Comparison of ENCODE assay signal across 1 cellular context in the genomic region with DNA sequence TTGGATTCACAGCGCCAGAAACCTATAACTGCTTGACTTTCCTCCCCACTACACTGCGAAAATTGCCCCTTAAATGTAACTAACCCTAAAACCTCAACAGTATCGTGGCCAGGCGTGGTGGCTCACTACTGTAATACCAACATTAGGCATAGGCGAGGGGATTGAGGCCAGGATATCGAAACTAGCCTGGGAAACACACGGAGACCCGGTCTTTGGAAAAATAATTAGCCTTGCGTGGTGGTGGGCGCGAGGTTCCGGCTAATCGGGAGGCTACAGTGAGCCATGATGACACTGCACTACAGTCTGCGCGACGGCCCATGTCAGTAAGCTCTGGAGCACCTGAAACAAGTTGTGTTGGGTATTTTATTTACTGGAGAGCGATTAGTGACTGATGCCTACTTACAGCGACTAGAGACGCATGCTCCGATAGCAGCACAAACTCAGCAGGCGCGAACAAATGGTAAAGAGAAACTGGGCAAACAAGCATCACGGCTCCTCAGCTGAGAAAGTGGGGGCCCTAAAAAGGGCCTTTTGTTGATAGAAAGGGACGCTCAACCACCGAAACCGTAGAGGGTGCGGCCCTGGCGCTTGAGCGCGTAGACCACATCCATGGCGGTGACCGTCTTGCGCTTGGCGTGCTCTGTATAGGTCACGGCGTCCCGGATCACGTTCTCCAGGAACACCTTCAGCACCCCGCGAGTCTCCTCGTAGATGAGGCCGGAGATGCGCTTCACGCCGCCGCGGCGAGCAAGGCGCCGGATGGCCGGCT.
TF ChIP-seq lines count a peak whose summit lies in the region.

No MANE protein-coding gene starts in this region.

TF ChIP-seq in WTC11, 78 proteins besides CTCF, POLR2A, EP300 and RAD21 (continued from another document):
- TF ChIP-seq, protein P1, sequence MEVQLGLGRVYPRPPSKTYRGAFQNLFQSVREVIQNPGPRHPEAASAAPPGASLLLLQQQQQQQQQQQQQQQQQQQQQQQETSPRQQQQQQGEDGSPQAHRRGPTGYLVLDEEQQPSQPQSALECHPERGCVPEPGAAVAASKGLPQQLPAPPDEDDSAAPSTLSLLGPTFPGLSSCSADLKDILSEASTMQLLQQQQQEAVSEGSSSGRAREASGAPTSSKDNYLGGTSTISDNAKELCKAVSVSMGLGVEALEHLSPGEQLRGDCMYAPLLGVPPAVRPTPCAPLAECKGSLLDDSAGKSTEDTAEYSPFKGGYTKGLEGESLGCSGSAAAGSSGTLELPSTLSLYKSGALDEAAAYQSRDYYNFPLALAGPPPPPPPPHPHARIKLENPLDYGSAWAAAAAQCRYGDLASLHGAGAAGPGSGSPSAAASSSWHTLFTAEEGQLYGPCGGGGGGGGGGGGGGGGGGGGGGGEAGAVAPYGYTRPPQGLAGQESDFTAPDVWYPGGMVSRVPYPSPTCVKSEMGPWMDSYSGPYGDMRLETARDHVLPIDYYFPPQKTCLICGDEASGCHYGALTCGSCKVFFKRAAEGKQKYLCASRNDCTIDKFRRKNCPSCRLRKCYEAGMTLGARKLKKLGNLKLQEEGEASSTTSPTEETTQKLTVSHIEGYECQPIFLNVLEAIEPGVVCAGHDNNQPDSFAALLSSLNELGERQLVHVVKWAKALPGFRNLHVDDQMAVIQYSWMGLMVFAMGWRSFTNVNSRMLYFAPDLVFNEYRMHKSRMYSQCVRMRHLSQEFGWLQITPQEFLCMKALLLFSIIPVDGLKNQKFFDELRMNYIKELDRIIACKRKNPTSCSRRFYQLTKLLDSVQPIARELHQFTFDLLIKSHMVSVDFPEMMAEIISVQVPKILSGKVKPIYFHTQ (CRISPR knock-in tag; IDR thresholded peaks at IDR 0.05): peak; percentile 97
- TF ChIP-seq, protein P2, sequence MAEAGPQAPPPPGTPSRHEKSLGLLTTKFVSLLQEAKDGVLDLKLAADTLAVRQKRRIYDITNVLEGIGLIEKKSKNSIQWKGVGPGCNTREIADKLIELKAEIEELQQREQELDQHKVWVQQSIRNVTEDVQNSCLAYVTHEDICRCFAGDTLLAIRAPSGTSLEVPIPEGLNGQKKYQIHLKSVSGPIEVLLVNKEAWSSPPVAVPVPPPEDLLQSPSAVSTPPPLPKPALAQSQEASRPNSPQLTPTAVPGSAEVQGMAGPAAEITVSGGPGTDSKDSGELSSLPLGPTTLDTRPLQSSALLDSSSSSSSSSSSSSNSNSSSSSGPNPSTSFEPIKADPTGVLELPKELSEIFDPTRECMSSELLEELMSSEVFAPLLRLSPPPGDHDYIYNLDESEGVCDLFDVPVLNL (CRISPR knock-in tag; IDR thresholded peaks at IDR 0.05; ENCODE audit: borderline replicate concordance, low read depth): peak; percentile 63; the same call in 1 of the 2 replicates
- TF ChIP-seq PRRX2 (CRISPR knock-in tag; IDR thresholded peaks at IDR 0.05): peak; percentile 93
- TF ChIP-seq, protein P3, sequence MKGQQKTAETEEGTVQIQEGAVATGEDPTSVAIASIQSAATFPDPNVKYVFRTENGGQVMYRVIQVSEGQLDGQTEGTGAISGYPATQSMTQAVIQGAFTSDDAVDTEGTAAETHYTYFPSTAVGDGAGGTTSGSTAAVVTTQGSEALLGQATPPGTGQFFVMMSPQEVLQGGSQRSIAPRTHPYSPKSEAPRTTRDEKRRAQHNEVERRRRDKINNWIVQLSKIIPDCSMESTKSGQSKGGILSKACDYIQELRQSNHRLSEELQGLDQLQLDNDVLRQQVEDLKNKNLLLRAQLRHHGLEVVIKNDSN (CRISPR knock-in tag; IDR thresholded peaks at IDR 0.05): peak; percentile 49; the same call in 1 of the 2 replicates
- TF ChIP-seq, protein P4, sequence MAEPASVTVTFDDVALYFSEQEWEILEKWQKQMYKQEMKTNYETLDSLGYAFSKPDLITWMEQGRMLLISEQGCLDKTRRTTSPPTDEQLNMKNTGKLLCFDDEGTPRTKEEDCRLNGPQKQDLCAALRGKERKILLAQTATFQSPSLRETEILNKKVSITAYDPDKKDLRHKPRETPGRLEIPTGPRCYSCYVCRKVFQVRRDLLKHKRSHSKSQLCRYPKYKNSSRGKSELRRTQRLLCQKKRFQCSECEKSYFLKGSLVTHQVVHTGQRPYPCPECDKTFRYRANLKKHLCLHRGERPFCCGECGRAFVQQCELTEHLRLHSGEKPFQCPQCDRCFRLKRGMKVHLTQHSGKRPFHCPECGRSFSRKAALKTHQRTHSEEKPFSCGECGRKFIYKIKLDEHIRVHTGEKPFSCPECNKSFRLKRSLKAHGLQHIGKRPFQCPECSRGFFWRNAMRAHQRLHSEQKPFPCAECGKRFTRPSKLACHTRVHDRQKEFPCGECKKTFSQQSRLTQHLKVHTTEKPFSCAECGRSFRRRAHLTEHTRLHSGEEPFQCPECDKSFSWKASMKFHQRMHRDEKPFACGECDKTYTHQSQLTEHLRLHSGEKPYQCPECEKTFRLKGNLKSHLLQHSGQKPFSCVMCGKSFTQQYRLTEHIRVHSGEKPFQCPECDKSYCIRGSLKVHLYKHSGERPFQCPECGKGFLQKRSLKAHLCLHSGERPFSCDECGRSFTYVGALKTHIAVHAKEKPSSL (CRISPR knock-in tag; conservative IDR thresholded peaks at IDR 0.05): peak; percentile 94; the same call in 1 of the 2 replicates
- TF ChIP-seq, protein P5, sequence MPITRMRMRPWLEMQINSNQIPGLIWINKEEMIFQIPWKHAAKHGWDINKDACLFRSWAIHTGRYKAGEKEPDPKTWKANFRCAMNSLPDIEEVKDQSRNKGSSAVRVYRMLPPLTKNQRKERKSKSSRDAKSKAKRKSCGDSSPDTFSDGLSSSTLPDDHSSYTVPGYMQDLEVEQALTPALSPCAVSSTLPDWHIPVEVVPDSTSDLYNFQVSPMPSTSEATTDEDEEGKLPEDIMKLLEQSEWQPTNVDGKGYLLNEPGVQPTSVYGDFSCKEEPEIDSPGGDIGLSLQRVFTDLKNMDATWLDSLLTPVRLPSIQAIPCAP (CRISPR knock-in tag; IDR thresholded peaks at IDR 0.05): 0 out of 2 replicates have a peak, but pooled peaks have one; percentile 42
- peak; percentile 92; the same call in 1 of the 2 replicates for TF ChIP-seq ZNF671 (CRISPR knock-in tag; IDR thresholded peaks at IDR 0.05)
- peak; percentile 19; the same call in 1 of the 2 replicates for TF ChIP-seq GABPB1 (CRISPR knock-in tag; IDR thresholded peaks at IDR 0.05)
- TF ChIP-seq NFATC4 (CRISPR knock-in tag; IDR thresholded peaks at IDR 0.05): peak; percentile 86
- 0 out of 2 replicates have a peak, but pooled peaks have one; percentile 42 for TF ChIP-seq SP1 (CRISPR knock-in tag; conservative IDR thresholded peaks at IDR 0.05)
- 0 out of 2 replicates have a peak, but pooled peaks have one; percentile 16 for TF ChIP-seq ZNF219 (CRISPR knock-in tag; IDR thresholded peaks at IDR 0.05; ENCODE audit: borderline replicate concordance)
